Comparison of ENCODE assay signal across 16 cellular contexts in the genomic region with DNA sequence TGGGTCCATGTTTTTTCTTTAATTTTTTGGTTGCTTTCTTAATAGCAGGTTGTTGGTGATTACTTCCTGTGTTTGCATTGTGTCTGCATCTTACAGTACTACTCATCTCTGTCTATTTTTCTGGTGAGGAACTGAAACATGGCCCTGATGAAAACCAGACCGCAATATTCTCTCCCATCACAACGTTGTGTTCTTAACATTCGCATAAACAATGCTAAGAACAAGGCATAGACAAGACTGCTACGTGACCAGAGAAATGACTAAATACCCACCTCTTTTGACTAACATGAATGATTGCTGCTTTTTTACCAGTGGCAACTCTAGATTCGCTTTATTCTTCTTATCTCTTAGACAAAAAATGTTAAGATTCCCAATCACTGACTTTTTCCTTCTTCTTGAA.
DNase-seq lines count a peak whose midpoint lies in the region; ATAC-seq, FAIRE-seq and TF ChIP-seq lines count a peak whose summit lies in the region.
"Had no signal": no experiment of that assay in that cellular context is flagged by ENCODE, and none has a peak within 500 bp of the region (broad histone marks: within the 10 kb centered on the region; RNA-seq: fewer than 3 reads in every experiment).

No MANE protein-coding gene starts in this region.

- POLR2A ChIA-PET in RWPE1 (lab: Yijun Ruan, JAX; ENCODE audit: low non-redundant PET), result no interaction called here

- CTCF ChIA-PET in RWPE1 (lab: Yijun Ruan, JAX), result no interaction called here

- H3K4me1 Mint-ChIP-seq in chondrocyte (ENCODE audit: low read depth), result peaks cover 67% of the 10 kb centered on the region
- H3K4me1 Mint-ChIP-seq: activated B cell treated with CpG ODN at 0.5 μM for 24 hours; CD4-positive, CD25-positive, alpha-beta regulatory T cell had no signal

- FAIRE-seq in kidney (lab: Jason Lieb, UNC), result no peak
- FAIRE-seq: RCC 7860 had no signal

- H3K9me3 ChIP-seq in kidney (ENCODE audit: control insufficient read depth in 1 of 2, low read length in 2 of 2), result no peaks in the 10 kb centered on the region
- H3K9me3 ChIP-seq: left lung, transverse colon had no signal

- intact Hi-C loops in kidney (cut with DNase I) (no loop called here), posterior cingulate gyrus (cut with DNase I) (no loop called here)

- peak overlapping the region; percentile 18 for H3K27ac Mint-ChIP-seq in chondrocyte (ENCODE audit: unreplicated experiment)
- H3K27ac Mint-ChIP-seq: activated B cell treated with CpG ODN at 0.5 μM for 24 hours; CD4-positive, CD25-positive, alpha-beta regulatory T cell had no signal

- no peaks in the 10 kb centered on the region for H3K36me3 ChIP-seq in kidney (ENCODE audit: control insufficient read depth in 1 of 2, insufficient read depth in 2 of 2, low read length in 2 of 2)
- H3K36me3 ChIP-seq: left lung, transverse colon had no signal

- no peaks in the 10 kb centered on the region for H3K4me1 ChIP-seq in kidney (ENCODE audit: control insufficient read depth in 1 of 2, insufficient read depth in 1 of 2, low read depth in 1 of 2, low read length in 2 of 2)
- H3K4me1 ChIP-seq: left lung had no signal

- no peak for TF ChIP-seq CTCF in chondrocyte (IDR thresholded peaks at IDR 0.05)
- TF ChIP-seq CTCF in kidney (IDR thresholded peaks at IDR 0.05; ENCODE audit: borderline replicate concordance, extremely low read depth, insufficient read depth), result no peak
- no peak for TF ChIP-seq CTCF in RWPE1 (conservative IDR thresholded peaks at IDR 0.05; ENCODE audit: low read depth)

- H3K27me3 Mint-ChIP-seq in chondrocyte (ENCODE audit: low read depth), result no peaks in the 10 kb centered on the region
- H3K27me3 Mint-ChIP-seq: activated B cell treated with CpG ODN at 0.5 μM for 24 hours had no signal

- DNase-seq in chondrocyte (ENCODE audit: low spot score) (no peak), kidney (no peak), cerebellum (ENCODE audit: low spot score) (no peak), RWPE1 (ENCODE audit: low spot score) (no peak), posterior cingulate gyrus (no peak)
- DNase-seq: activated B cell treated with CpG ODN at 0.5 μM for 24 hours; CD4-positive, CD25-positive, alpha-beta regulatory T cell; cerebellar nuclear complex; left lung; NCI-H2171 treated with DMSO at 0.1 percent for 48 hours; stimulated activated CD4-positive, alpha-beta T cell treated with anti-CD3 and anti-CD28 coated beads, Interleukin-4, amount 100 ng/mL, for 4 hours; transverse colon had no signal

- H3K9ac ChIP-seq in kidney (ENCODE audit: low read length in 2 of 2), result no peak overlapping the region

- H3K27ac ChIP-seq in kidney (ENCODE audit: low read depth in 2 of 2, low read length in 2 of 2) (no peak overlapping the region), RWPE1 (no peak overlapping the region)
- H3K27ac ChIP-seq: left lung, transverse colon had no signal

- peaks cover 7% of the 10 kb centered on the region for H3K9me3 Mint-ChIP-seq in chondrocyte (ENCODE audit: low read depth)

- H3K36me3 Mint-ChIP-seq in chondrocyte (ENCODE audit: low read depth), result peaks cover 6% of the 10 kb centered on the region
- H3K36me3 Mint-ChIP-seq: CD4-positive, CD25-positive, alpha-beta regulatory T cell had no signal

- no peak overlapping the region for H3K4me3 ChIP-seq in kidney (ENCODE audit: low read length in 2 of 2)
- H3K4me3 ChIP-seq: left lung, transverse colon had no signal

- no peak overlapping the region for H3K4me3 Mint-ChIP-seq in chondrocyte (ENCODE audit: unreplicated experiment)
- H3K4me3 Mint-ChIP-seq: activated B cell treated with CpG ODN at 0.5 μM for 24 hours; CD4-positive, CD25-positive, alpha-beta regulatory T cell had no signal

- ATAC-seq in GM18861 (IDR thresholded peaks at IDR 0.05; ENCODE audit: unreplicated experiment) (peak; percentile 100), GM21529 (IDR thresholded peaks at IDR 0.05; ENCODE audit: unreplicated experiment) (peak; percentile 100), HG03097 (IDR thresholded peaks at IDR 0.05; ENCODE audit: low FRiP score, unreplicated experiment) (peak; percentile 65)
- ATAC-seq: left lung had no signal
